In genomic region chr4:53005808-53006207, GRCh38 we compare ENCODE assay signal across 20 cellular contexts.
"Had no signal": no experiment of that assay in that cellular context is flagged by ENCODE, and none has a peak within 500 bp of the region (broad histone marks: within the 10 kb centered on the region; RNA-seq: fewer than 3 reads in every experiment).

No MANE protein-coding gene starts in this region.

- FAIRE-seq: urothelium cell line had no signal

- H3K9ac ChIP-seq: parathyroid adenoma had no signal

- H3K4me3 Mint-ChIP-seq: activated B cell treated with CpG ODN at 0.5 μM for 24 hours; activated CD4-positive, alpha-beta memory T cell treated with anti-CD3 and anti-CD28 coated beads for 36 hours; activated naive CD8-positive, alpha-beta T cell; activated T-helper 1 cell treated with anti-CD3 and anti-CD28 coated beads, Interleukin-12 subunit alpha, Interleukin-12 subunit beta, Interleukin-2, Interleukin-4 antibody, amounts not matched to agents 30 ng/mL and 10 ng/mL and 1 ng/mL, durations not matched to agents 14 hours and 24 hours and 36 hours; effector memory CD8-positive, alpha-beta T cell; natural killer cell; T-helper 2 cell treated with Interferon-gamma antibody and Interleukin-4, amounts not matched to agents 5 μg/mL and 100 μg/mL, for 36 hours had no signal

- DNase-seq: activated B cell treated with CpG ODN at 0.5 μM for 24 hours; activated CD4-positive, alpha-beta memory T cell treated with anti-CD3 and anti-CD28 coated beads for 36 hours; activated CD4-positive, alpha-beta T cell treated with anti-CD3 and anti-CD28 coated beads for 4 hours; activated gamma-delta T cell treated with Interleukin-2 at 50 U/mL for 16 hours; activated T-cell treated with anti-CD3 and anti-CD28 coated beads for 4 hours; effector memory CD8-positive, alpha-beta T cell; natural killer cell; stimulated activated CD4-positive, alpha-beta T cell treated with anti-CD3 and anti-CD28 coated beads, Interleukin-12 subunit alpha, Interleukin-12 subunit beta, amount 100 ng/mL, for 4 hours; stimulated activated CD4-positive, alpha-beta T cell treated with anti-CD3 and anti-CD28 coated beads, Interleukin-1b, Interleukin-23, amount 100 ng/mL, for 48 hours; stimulated activated CD8-positive, alpha-beta memory T cell treated with anti-CD3 and anti-CD28 coated beads, Interleukin-4, amount 100 ng/mL, for 48 hours; stimulated activated naive CD8-positive, alpha-beta T cell treated with anti-CD3 and anti-CD28 coated beads, Interleukin-15, Interleukin-2, amounts not matched to agents 100 U/mL and 50 U/mL, for 24 hours; substantia nigra had no signal

- H3K36me3 Mint-ChIP-seq: natural killer cell had no signal

- H3K27ac ChIP-seq: neutrophil, parathyroid adenoma, tibial artery had no signal

- H3K36me3 ChIP-seq: cardiac muscle cell, neutrophil, tibial artery had no signal

- H3K9me3 ChIP-seq: neutrophil, tibial artery had no signal

- ATAC-seq: effector memory CD8-positive, alpha-beta T cell; natural killer cell; stimulated activated naive CD8-positive, alpha-beta T cell treated with anti-CD3 and anti-CD28 coated beads, Interleukin-15, Interleukin-2, amounts not matched to agents 100 U/mL and 50 U/mL, for 24 hours had no signal

- H3K9me3 Mint-ChIP-seq: activated B cell treated with CpG ODN at 0.5 μM for 24 hours; activated T-helper 1 cell treated with anti-CD3 and anti-CD28 coated beads, Interleukin-12 subunit alpha, Interleukin-12 subunit beta, Interleukin-2, Interleukin-4 antibody, amounts not matched to agents 30 ng/mL and 10 ng/mL and 1 ng/mL, durations not matched to agents 14 hours and 24 hours and 36 hours; effector memory CD8-positive, alpha-beta T cell; natural killer cell; T-helper 2 cell treated with Interferon-gamma antibody and Interleukin-4, amounts not matched to agents 5 μg/mL and 100 μg/mL, for 36 hours had no signal

- H3K27me3 Mint-ChIP-seq: activated B cell treated with CpG ODN at 0.5 μM for 24 hours; activated CD4-positive, alpha-beta memory T cell treated with anti-CD3 and anti-CD28 coated beads for 36 hours; activated naive CD8-positive, alpha-beta T cell; effector memory CD8-positive, alpha-beta T cell had no signal

- H2AFZ ChIP-seq: parathyroid adenoma had no signal

- H3K4me3 ChIP-seq: cardiac muscle cell, tibial artery had no signal

- H3K4me1 ChIP-seq: parathyroid adenoma had no signal

- H3K27ac Mint-ChIP-seq: activated B cell treated with CpG ODN at 0.5 μM for 24 hours; activated CD4-positive, alpha-beta memory T cell treated with anti-CD3 and anti-CD28 coated beads for 36 hours; activated naive CD8-positive, alpha-beta T cell; activated T-helper 1 cell treated with anti-CD3 and anti-CD28 coated beads, Interleukin-12 subunit alpha, Interleukin-12 subunit beta, Interleukin-2, Interleukin-4 antibody, amounts not matched to agents 30 ng/mL and 10 ng/mL and 1 ng/mL, durations not matched to agents 14 hours and 24 hours and 36 hours; effector memory CD8-positive, alpha-beta T cell; natural killer cell; T-helper 2 cell treated with Interferon-gamma antibody and Interleukin-4, amounts not matched to agents 5 μg/mL and 100 μg/mL, for 36 hours had no signal

- H3K79me2 ChIP-seq: parathyroid adenoma had no signal

- H3K27me3 ChIP-seq: cardiac muscle cell, neutrophil, tibial artery had no signal
